Comparison of ENCODE assay signal across 1 cellular context in genomic region chr3:143973352-143974021, GRCh38.
TF ChIP-seq lines count a peak whose summit lies in the region.

No MANE protein-coding gene starts in this region.

TF ChIP-seq in HepG2, 621 proteins besides CTCF, POLR2A, EP300 and RAD21 (continued from another document and continues in another):
- TF ChIP-seq ZNF609 (CRISPR knock-in tag; IDR thresholded peaks at IDR 0.05; ENCODE audit: borderline replicate concordance), result peak; percentile 49; the same call in 1 of the 2 replicates
- TF ChIP-seq BCLAF1 (IDR thresholded peaks at IDR 0.05), result no peak
- no peak for TF ChIP-seq ZNF17 (CRISPR knock-in tag; IDR thresholded peaks at IDR 0.05)
- no peak for TF ChIP-seq GABPA (IDR thresholded peaks at IDR 0.05; ENCODE audit: low read depth, low read length)
- TF ChIP-seq GABPA (CRISPR knock-in tag; IDR thresholded peaks at IDR 0.05; ENCODE audit: low read depth), result no peak
- TF ChIP-seq ZNF34 (CRISPR knock-in tag; IDR thresholded peaks at IDR 0.05; ENCODE audit: borderline replicate concordance), result no peak
- TF ChIP-seq, protein P1, sequence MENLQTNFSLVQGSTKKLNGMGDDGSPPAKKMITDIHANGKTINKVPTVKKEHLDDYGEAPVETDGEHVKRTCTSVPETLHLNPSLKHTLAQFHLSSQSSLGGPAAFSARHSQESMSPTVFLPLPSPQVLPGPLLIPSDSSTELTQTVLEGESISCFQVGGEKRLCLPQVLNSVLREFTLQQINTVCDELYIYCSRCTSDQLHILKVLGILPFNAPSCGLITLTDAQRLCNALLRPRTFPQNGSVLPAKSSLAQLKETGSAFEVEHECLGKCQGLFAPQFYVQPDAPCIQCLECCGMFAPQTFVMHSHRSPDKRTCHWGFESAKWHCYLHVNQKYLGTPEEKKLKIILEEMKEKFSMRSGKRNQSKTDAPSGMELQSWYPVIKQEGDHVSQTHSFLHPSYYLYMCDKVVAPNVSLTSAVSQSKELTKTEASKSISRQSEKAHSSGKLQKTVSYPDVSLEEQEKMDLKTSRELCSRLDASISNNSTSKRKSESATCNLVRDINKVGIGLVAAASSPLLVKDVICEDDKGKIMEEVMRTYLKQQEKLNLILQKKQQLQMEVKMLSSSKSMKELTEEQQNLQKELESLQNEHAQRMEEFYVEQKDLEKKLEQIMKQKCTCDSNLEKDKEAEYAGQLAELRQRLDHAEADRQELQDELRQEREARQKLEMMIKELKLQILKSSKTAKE (CRISPR knock-in tag; IDR thresholded peaks at IDR 0.05; ENCODE audit: borderline replicate concordance), result no peak
- TF ChIP-seq TERF1 (CRISPR knock-in tag; IDR thresholded peaks at IDR 0.05), result no peak
- TF ChIP-seq ZNF331 (CRISPR knock-in tag; IDR thresholded peaks at IDR 0.05), result peak; percentile 42; the same call in 1 of the 2 replicates
- no peak for TF ChIP-seq GPN1 (CRISPR knock-in tag; IDR thresholded peaks at IDR 0.05; ENCODE audit: borderline replicate concordance)
- TF ChIP-seq, protein P2, sequence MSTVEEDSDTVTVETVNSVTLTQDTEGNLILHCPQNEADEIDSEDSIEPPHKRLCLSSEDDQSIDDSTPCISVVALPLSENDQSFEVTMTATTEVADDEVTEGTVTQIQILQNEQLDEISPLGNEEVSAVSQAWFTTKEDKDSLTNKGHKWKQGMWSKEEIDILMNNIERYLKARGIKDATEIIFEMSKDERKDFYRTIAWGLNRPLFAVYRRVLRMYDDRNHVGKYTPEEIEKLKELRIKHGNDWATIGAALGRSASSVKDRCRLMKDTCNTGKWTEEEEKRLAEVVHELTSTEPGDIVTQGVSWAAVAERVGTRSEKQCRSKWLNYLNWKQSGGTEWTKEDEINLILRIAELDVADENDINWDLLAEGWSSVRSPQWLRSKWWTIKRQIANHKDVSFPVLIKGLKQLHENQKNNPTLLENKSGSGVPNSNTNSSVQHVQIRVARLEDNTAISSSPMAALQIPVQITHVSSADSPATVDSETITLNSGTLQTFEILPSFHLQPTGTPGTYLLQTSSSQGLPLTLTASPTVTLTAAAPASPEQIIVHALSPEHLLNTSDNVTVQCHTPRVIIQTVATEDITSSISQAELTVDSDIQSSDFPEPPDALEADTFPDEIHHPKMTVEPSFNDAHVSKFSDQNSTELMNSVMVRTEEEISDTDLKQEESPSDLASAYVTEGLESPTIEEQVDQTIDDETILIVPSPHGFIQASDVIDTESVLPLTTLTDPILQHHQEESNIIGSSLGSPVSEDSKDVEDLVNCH (CRISPR knock-in tag; IDR thresholded peaks at IDR 0.05), result no peak
- TF ChIP-seq NFE2 (CRISPR knock-in tag; IDR thresholded peaks at IDR 0.05), result no peak
- TF ChIP-seq MBNL3 (CRISPR knock-in tag; conservative IDR thresholded peaks at IDR 0.05), result no peak
- TF ChIP-seq GZF1 (CRISPR knock-in tag; IDR thresholded peaks at IDR 0.05), result peak; percentile 0; the same call in 1 of the 2 replicates
- no peak for TF ChIP-seq LCORL (IDR thresholded peaks at IDR 0.05)
- TF ChIP-seq LCORL (CRISPR knock-in tag; IDR thresholded peaks at IDR 0.05), result peak; percentile 65
- TF ChIP-seq CCDC6 (CRISPR knock-in tag; IDR thresholded peaks at IDR 0.05), result peak; percentile 48; the same call in 1 of the 2 replicates
- TF ChIP-seq, protein P3, sequence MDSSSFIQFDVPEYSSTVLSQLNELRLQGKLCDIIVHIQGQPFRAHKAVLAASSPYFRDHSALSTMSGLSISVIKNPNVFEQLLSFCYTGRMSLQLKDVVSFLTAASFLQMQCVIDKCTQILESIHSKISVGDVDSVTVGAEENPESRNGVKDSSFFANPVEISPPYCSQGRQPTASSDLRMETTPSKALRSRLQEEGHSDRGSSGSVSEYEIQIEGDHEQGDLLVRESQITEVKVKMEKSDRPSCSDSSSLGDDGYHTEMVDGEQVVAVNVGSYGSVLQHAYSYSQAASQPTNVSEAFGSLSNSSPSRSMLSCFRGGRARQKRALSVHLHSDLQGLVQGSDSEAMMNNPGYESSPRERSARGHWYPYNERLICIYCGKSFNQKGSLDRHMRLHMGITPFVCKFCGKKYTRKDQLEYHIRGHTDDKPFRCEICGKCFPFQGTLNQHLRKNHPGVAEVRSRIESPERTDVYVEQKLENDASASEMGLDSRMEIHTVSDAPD (CRISPR knock-in tag; IDR thresholded peaks at IDR 0.05), result no peak
- TF ChIP-seq ZNF547 (CRISPR knock-in tag; IDR thresholded peaks at IDR 0.05), result no peak
- no peak for TF ChIP-seq SALL2 (CRISPR knock-in tag; IDR thresholded peaks at IDR 0.05)
- no peak for TF ChIP-seq HCFC1 (IDR thresholded peaks at IDR 0.05; ENCODE audit: low read depth, low read length)
- TF ChIP-seq SOX5 (CRISPR knock-in tag; IDR thresholded peaks at IDR 0.05; ENCODE audit: borderline replicate concordance), result peak; percentile 81
- no peak for TF ChIP-seq GMEB1 (CRISPR knock-in tag; IDR thresholded peaks at IDR 0.05; ENCODE audit: borderline replicate concordance)
- TF ChIP-seq MED1 (CRISPR knock-in tag; IDR thresholded peaks at IDR 0.05), result peak; percentile 50
- TF ChIP-seq ISL2 (CRISPR knock-in tag; IDR thresholded peaks at IDR 0.05), result peak; percentile 79; the same call in 1 of the 2 replicates
- TF ChIP-seq HOMEZ (CRISPR knock-in tag; IDR thresholded peaks at IDR 0.05; ENCODE audit: low read depth), result 0 out of 2 replicates have a peak, but pooled peaks have one; percentile 31
- no peak for TF ChIP-seq ZFP36L1 (CRISPR knock-in tag; IDR thresholded peaks at IDR 0.05)
- peak; percentile 74 for TF ChIP-seq SP5 (CRISPR knock-in tag; IDR thresholded peaks at IDR 0.05; ENCODE audit: borderline replicate concordance, low read depth)
- no peak for TF ChIP-seq CENPT (CRISPR knock-in tag; IDR thresholded peaks at IDR 0.05; ENCODE audit: low read depth)
- TF ChIP-seq ZNF333 (CRISPR knock-in tag; IDR thresholded peaks at IDR 0.05; ENCODE audit: borderline replicate concordance), result no peak
- TF ChIP-seq FOXC1 (CRISPR knock-in tag; IDR thresholded peaks at IDR 0.05; ENCODE audit: borderline replicate concordance), result no peak
- TF ChIP-seq ZNF558 (CRISPR knock-in tag; IDR thresholded peaks at IDR 0.05; ENCODE audit: borderline replicate concordance), result 0 out of 2 replicates have a peak, but pooled peaks have one; percentile 60
- 0 out of 2 replicates have a peak, but pooled peaks have one; percentile 44 for TF ChIP-seq MIXL1 (CRISPR knock-in tag; IDR thresholded peaks at IDR 0.05)
- peak; percentile 74 for TF ChIP-seq TEAD3 (CRISPR knock-in tag; optimal IDR thresholded peaks at IDR 0.05; ENCODE audit: borderline replicate concordance)
- peak; percentile 58; the same call in 1 of the 2 replicates for TF ChIP-seq ZKSCAN8 (CRISPR knock-in tag; IDR thresholded peaks at IDR 0.05; ENCODE audit: borderline replicate concordance)
- peak; percentile 29; the same call in 1 of the 2 replicates for TF ChIP-seq ARID4A (CRISPR knock-in tag; IDR thresholded peaks at IDR 0.05; ENCODE audit: borderline replicate concordance)
